ENCODE assay signal across 16 cellular contexts in the genomic region with DNA sequence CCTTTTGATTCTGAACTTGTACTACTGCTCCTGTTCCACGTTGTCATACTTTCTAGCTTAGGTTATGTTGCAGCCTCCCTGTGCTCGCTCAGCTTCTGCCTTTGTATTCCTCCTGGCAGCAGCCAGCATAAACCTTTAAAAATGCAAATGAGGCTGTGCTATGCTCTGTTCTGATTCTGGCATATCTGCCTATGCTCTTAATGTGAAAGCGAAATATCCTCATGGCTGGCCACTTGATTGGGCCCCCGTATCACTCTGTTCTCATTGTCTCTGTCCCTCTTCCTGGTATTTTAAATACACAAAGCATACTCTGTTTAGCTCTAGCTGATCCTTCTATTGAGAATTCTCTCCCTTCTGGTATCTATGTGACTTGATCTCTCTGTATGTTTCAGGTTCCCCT.
DNase-seq lines count a peak whose midpoint lies in the region; ATAC-seq, FAIRE-seq and TF ChIP-seq lines count a peak whose summit lies in the region.
"Had no signal": no experiment of that assay in that cellular context is flagged by ENCODE, and none has a peak within 500 bp of the region (broad histone marks: within the 10 kb centered on the region; RNA-seq: fewer than 3 reads in every experiment).

No MANE protein-coding gene starts in this region.

- peaks cover 11% of the 10 kb centered on the region for H4K20me1 ChIP-seq in keratinocyte (ENCODE audit: control insufficient read depth, extremely low read depth, insufficient read depth, low read length)

- H3K9ac ChIP-seq in keratinocyte (ENCODE audit: control insufficient read depth, extremely low read depth, insufficient read depth, low read length), result peak overlapping the region; percentile 34

- H3K27ac ChIP-seq in C4-2B (0 out of 2 replicates have a peak overlapping the region, but pooled peaks have one; percentile 5), keratinocyte (ENCODE audit: control insufficient read depth, insufficient read depth, low read length) (peak overlapping the region; percentile 34), vagina (no peak overlapping the region)
- H3K27ac ChIP-seq: cardiac muscle cell, HL-60, SJCRH30, testis had no signal

- TF ChIP-seq CTCF in C4-2B (conservative IDR thresholded peaks at IDR 0.05), result no peak
- no peak for TF ChIP-seq CTCF in keratinocyte (optimal IDR thresholded peaks at IDR 0.05 in 1 of 3, IDR thresholded peaks at IDR 0.05 in 1 of 3, conservative IDR thresholded peaks at IDR 0.05 in 1 of 3; ENCODE audit: extremely low read depth in 1 of 3, insufficient read depth in 2 of 3, low read length in 3 of 3)
- no peak for TF ChIP-seq CTCF in vagina (IDR thresholded peaks at IDR 0.05)

- H3K4me3 ChIP-seq in keratinocyte (ENCODE audit: control insufficient read depth in 2 of 3, extremely low read depth in 1 of 3, insufficient read depth in 2 of 3, low read depth in 1 of 3, low read length in 3 of 3) (no peak overlapping the region), vagina (no peak overlapping the region)
- H3K4me3 ChIP-seq: cardiac muscle cell, SJCRH30, testis had no signal

- dilution Hi-C loops in keratinocyte (cut with MboI; ENCODE audit: extremely low pct_ligation_motif_present, low sequenced_read_pairs), result no loop called here

- peak overlapping the region; percentile 48 for H2AFZ ChIP-seq in keratinocyte (ENCODE audit: control insufficient read depth, low read length)

- H3K4me2 ChIP-seq in keratinocyte (ENCODE audit: control insufficient read depth, extremely low read depth, insufficient read depth, low read depth, low read length), result peak overlapping the region; percentile 58

- H3K4me1 ChIP-seq in keratinocyte (ENCODE audit: control insufficient read depth, extremely low read depth, insufficient read depth, low read length), result peaks cover 25% of the 10 kb centered on the region
- H3K4me1 ChIP-seq in vagina, result peaks cover 12% of the 10 kb centered on the region

- H3K9me3 ChIP-seq in keratinocyte (ENCODE audit: control insufficient read depth, low read depth, low read length) (no peaks in the 10 kb centered on the region), vagina (no peaks in the 10 kb centered on the region)
- H3K9me3 ChIP-seq: SJCRH30, testis had no signal

- intact Hi-C loops in vagina (cut with DNase I), result no loop called here

- H3K36me3 ChIP-seq in keratinocyte (ENCODE audit: control insufficient read depth in 2 of 2, extremely low read depth in 1 of 2, insufficient read depth in 2 of 2, low read length in 2 of 2), result peaks cover 0 to 6% of the 10 kb centered on the region in 2 experiments
- no peaks in the 10 kb centered on the region for H3K36me3 ChIP-seq in vagina
- H3K36me3 ChIP-seq: cardiac muscle cell, SJCRH30 had no signal

- H3K9me1 ChIP-seq in keratinocyte (ENCODE audit: control insufficient read depth, extremely low read depth, insufficient read depth, low read length), result peaks cover 3% of the 10 kb centered on the region

- DNase-seq in GM19239 (ENCODE audit: insufficient read length, low spot score) (no peak), NCI-H526 (lab: John Stamatoyannopoulos, UW) (peak; percentile 88 to 89), keratinocyte (ENCODE audit: low read depth, low spot score) (no peak), vagina (ENCODE audit: extremely low spot score in 2 of 2) (no peak), putamen (ENCODE audit: low spot score) (no peak), medulla oblongata (ENCODE audit: extremely low spot score) (no peak)
- DNase-seq: NCI-H1930; posterior cingulate gyrus; SJCRH30; stimulated activated CD4-positive, alpha-beta T cell treated with anti-CD3 and anti-CD28 coated beads, Interleukin-4, amount 100 ng/mL, for 1 hour; testis had no signal

- peaks cover 92% of the 10 kb centered on the region for H3K79me2 ChIP-seq in keratinocyte (ENCODE audit: control insufficient read depth, insufficient read depth, low read length)

- ATAC-seq in HG02852 (IDR thresholded peaks at IDR 0.05; ENCODE audit: unreplicated experiment), result no peak

- FAIRE-seq in GM19239 (lab: Jason Lieb, UNC), result peak; percentile 37
- FAIRE-seq in keratinocyte (lab: Jason Lieb, UNC), result no peak
- FAIRE-seq: H54 had no signal

- TF ChIP-seq POLR2A in vagina (IDR thresholded peaks at IDR 0.05), result no peak

- H3K27me3 ChIP-seq in keratinocyte (ENCODE audit: control insufficient read depth, extremely low read depth, insufficient read depth, low read length) (no peaks in the 10 kb centered on the region), vagina (no peaks in the 10 kb centered on the region)
- H3K27me3 ChIP-seq: cardiac muscle cell, SJCRH30, testis had no signal

Comparison
In these comparisons a context has a peak if more than half of its experiments do, and no peak if none do; other contexts are left out.
1. DNase-seq: peak in NCI-H526 (2 of 2); none in GM19239 (single experiment), keratinocyte (single experiment), vagina (0 of 2), putamen (single experiment) and medulla oblongata (single experiment).